Comparison of ENCODE assay signal across 8 cellular contexts in genomic region chr17:82097187-82097918, GRCh38. TPM values are rescaled to one million over a fixed set of nuclear protein-coding genes. Genes with fewer than 3 reads are reported as not detected.
DNase-seq lines count a peak whose midpoint lies in the region; ATAC-seq, FAIRE-seq and TF ChIP-seq lines count a peak whose summit lies in the region.

No MANE protein-coding gene starts in this region.

- H3K27ac Mint-ChIP-seq in activated T-helper 17 cell treated with anti-CD3 and anti-CD28 coated beads, Interleukin-2, amount 50 U/mL, for 72 hours = no peak overlapping the region

- no peaks in the 10 kb centered on the region for H3K27me3 Mint-ChIP-seq in activated T-helper 17 cell treated with anti-CD3 and anti-CD28 coated beads, Interleukin-2, amount 50 U/mL, for 72 hours

- H3K9ac ChIP-seq in Karpas-422 (ENCODE audit: low read length) = peak overlapping the region; percentile 100

- H3K36me3 Mint-ChIP-seq in activated T-helper 17 cell treated with anti-CD3 and anti-CD28 coated beads, Interleukin-2, amount 50 U/mL, for 72 hours (ENCODE audit: low read depth) = peaks cover 25% of the 10 kb centered on the region

- H4K20me1 ChIP-seq in Karpas-422 (ENCODE audit: insufficient read depth, low read depth, low read length) (peaks cover 36% of the 10 kb centered on the region), osteoblast (ENCODE audit: insufficient read depth, low read length) (peaks cover 25% of the 10 kb centered on the region)

- H2AFZ ChIP-seq in Karpas-422 (ENCODE audit: low read length) (no peak overlapping the region), osteoblast (ENCODE audit: low read length) (no peak overlapping the region)

- ATAC-seq in GM19035 (IDR thresholded peaks at IDR 0.05; ENCODE audit: unreplicated experiment) = peak; percentile 0
- no peak for ATAC-seq in activated T-helper 17 cell treated with anti-CD3 and anti-CD28 coated beads, Interleukin-2, amount 50 U/mL, for 72 hours (replicated peaks)

- no peaks in the 10 kb centered on the region for H3K27me3 ChIP-seq in Karpas-422 (ENCODE audit: low read length)
- no peaks in the 10 kb centered on the region for H3K27me3 ChIP-seq in osteoblast (ENCODE audit: insufficient read depth, low read length)

- H3K79me2 ChIP-seq in Karpas-422 (ENCODE audit: low read length) (peaks cover 47% of the 10 kb centered on the region), osteoblast (ENCODE audit: insufficient read depth, low read length) (peaks cover 37% of the 10 kb centered on the region)

- H3K4me1 ChIP-seq in Karpas-422 (ENCODE audit: low read length) = peaks cover 41% of the 10 kb centered on the region
- peaks cover 17% of the 10 kb centered on the region for H3K4me1 ChIP-seq in osteoblast (ENCODE audit: insufficient read depth, low read length)

- no peaks in the 10 kb centered on the region for H3K4me1 Mint-ChIP-seq in activated T-helper 17 cell treated with anti-CD3 and anti-CD28 coated beads, Interleukin-2, amount 50 U/mL, for 72 hours

- H3K9me3 ChIP-seq in Karpas-422 (ENCODE audit: low read length) (no peaks in the 10 kb centered on the region), osteoblast (ENCODE audit: low read depth, low read length) (no peaks in the 10 kb centered on the region)

- FAIRE-seq in frontal cortex (lab: Jason Lieb, UNC) = no peak

- H3K9me2 ChIP-seq in Karpas-422 (replicated peaks; ENCODE audit: insufficient read depth, low read length) = no peaks in the 10 kb centered on the region

- peak overlapping the region; percentile 95 for H3K4me3 ChIP-seq in Karpas-422 (ENCODE audit: low read length)
- peak overlapping the region; percentile 78 for H3K4me3 ChIP-seq in osteoblast (ENCODE audit: insufficient read depth, low read length)

- DNase-seq in CD1c-positive myeloid dendritic cell (ENCODE audit: extremely low spot score) = peak; percentile 34
- peak; percentile 66 for DNase-seq in Karpas-422
- DNase-seq in frontal cortex (ENCODE audit: low spot score in 2 of 2) = peak; percentile 75 to 80
- DNase-seq in osteoblast (ENCODE audit: insufficient read length, low spot score, missing footprints) = peak; percentile 99
- no peak for DNase-seq in inferior parietal cortex (ENCODE audit: extremely low spot score)
- DNase-seq in NCI-H2196 (lab: John Stamatoyannopoulos, UW; ENCODE audit: unreplicated experiment) = no peak

- peaks cover 14% of the 10 kb centered on the region for H3K36me3 ChIP-seq in Karpas-422 (ENCODE audit: insufficient read depth, low read length)
- H3K36me3 ChIP-seq in osteoblast (ENCODE audit: insufficient read depth, low read length) = peaks cover 25% of the 10 kb centered on the region

- H3K9me3 Mint-ChIP-seq in activated T-helper 17 cell treated with anti-CD3 and anti-CD28 coated beads, Interleukin-2, amount 50 U/mL, for 72 hours = no peaks in the 10 kb centered on the region

- H3K27ac ChIP-seq in Karpas-422 (ENCODE audit: low read length) (peak overlapping the region; percentile 89), osteoblast (ENCODE audit: low read depth, low read length) (peak overlapping the region; percentile 51)

- peak overlapping the region; percentile 74 for H3K4me2 ChIP-seq in Karpas-422 (ENCODE audit: low read depth, low read length, poor library complexity, severe bottlenecking)
- H3K4me2 ChIP-seq in osteoblast (ENCODE audit: insufficient read depth, low read length) = peak overlapping the region; percentile 91

- H3K4me3 Mint-ChIP-seq in activated T-helper 17 cell treated with anti-CD3 and anti-CD28 coated beads, Interleukin-2, amount 50 U/mL, for 72 hours = peak overlapping the region; percentile 66

- no peak for TF ChIP-seq CTCF in osteoblast (IDR thresholded peaks at IDR 0.05; ENCODE audit: extremely low read depth, low read depth, low read length)

RNA-seq across cellular contexts. Expression of gene FASN, which starts 0.7 kb away (rescaled TPM):
- 94.1 and 197 TPM in 2 replicates for total RNA-seq in Karpas-422 (2014; rRNA removed; shearing (Covaris generic); ENCODE audit: low replicate concordance)
- total RNA-seq in activated T-helper 17 cell treated with anti-CD3 and anti-CD28 coated beads, Interleukin-2, amount 50 U/mL, for 72 hours = 100 to 1,000 TPM; 109 to 242 TPM
- total RNA-seq in frontal cortex = 92.1 TPM
- 120 and 142 TPM in 2 replicates for total RNA-seq in osteoblast

RNA-seq across cellular contexts. Expression of gene DUS1L, which starts 31.7 kb away (rescaled TPM):
- 89.6 and 187 TPM in 2 replicates for total RNA-seq in Karpas-422 (2014; rRNA removed; shearing (Covaris generic); ENCODE audit: low replicate concordance)
- 100 to 1,000 TPM in 1 of 2 donors, 10 to 100 TPM in 1; 59.7 to 129 TPM for total RNA-seq in activated T-helper 17 cell treated with anti-CD3 and anti-CD28 coated beads, Interleukin-2, amount 50 U/mL, for 72 hours
- total RNA-seq in frontal cortex = 18.8 TPM
- 43.8 and 43.9 TPM in 2 replicates for total RNA-seq in osteoblast

RNA-seq across cellular contexts. Expression of gene GPS1, which starts 45.7 kb away (rescaled TPM):
- 57.1 and 110 TPM in 2 replicates for total RNA-seq in Karpas-422 (2014; rRNA removed; shearing (Covaris generic); ENCODE audit: low replicate concordance)
- 10 to 100 TPM; 46.2 to 97.2 TPM for total RNA-seq in activated T-helper 17 cell treated with anti-CD3 and anti-CD28 coated beads, Interleukin-2, amount 50 U/mL, for 72 hours
- total RNA-seq in frontal cortex = 73.8 TPM
- total RNA-seq in osteoblast = 90.2 and 93.7 TPM in 2 replicates

RNA-seq across cellular contexts. Expression of gene RFNG, which starts 45.7 kb away (rescaled TPM):
- total RNA-seq in Karpas-422 (2014; rRNA removed; shearing (Covaris generic); ENCODE audit: low replicate concordance) = 16.5 and 26.8 TPM in 2 replicates
- 10 to 100 TPM; 21.1 to 25.2 TPM for total RNA-seq in activated T-helper 17 cell treated with anti-CD3 and anti-CD28 coated beads, Interleukin-2, amount 50 U/mL, for 72 hours
- total RNA-seq in frontal cortex (21.2 TPM), osteoblast (46.3 and 52.7 TPM in 2 replicates)

RNA-seq across cellular contexts. Expression of gene DCXR, which starts 59.9 kb away (rescaled TPM):
- 103 and 164 TPM in 2 replicates for total RNA-seq in Karpas-422 (2014; rRNA removed; shearing (Covaris generic); ENCODE audit: low replicate concordance)
- 10 to 100 TPM; 63.1 to 91.0 TPM for total RNA-seq in activated T-helper 17 cell treated with anti-CD3 and anti-CD28 coated beads, Interleukin-2, amount 50 U/mL, for 72 hours
- total RNA-seq in frontal cortex (25.7 TPM), osteoblast (23.9 and 31.8 TPM in 2 replicates)

Comparison
In these comparisons a context has a peak if more than half of its experiments do, and no peak if none do; other contexts are left out.
1. DNase-seq: peak in CD1c-positive myeloid dendritic cell (single experiment), Karpas-422 (single experiment), frontal cortex (2 of 2) and osteoblast (single experiment); none in inferior parietal cortex (single experiment) and NCI-H2196 (single experiment).